ENCODE assay signal across 16 cellular contexts in the genomic region with DNA sequence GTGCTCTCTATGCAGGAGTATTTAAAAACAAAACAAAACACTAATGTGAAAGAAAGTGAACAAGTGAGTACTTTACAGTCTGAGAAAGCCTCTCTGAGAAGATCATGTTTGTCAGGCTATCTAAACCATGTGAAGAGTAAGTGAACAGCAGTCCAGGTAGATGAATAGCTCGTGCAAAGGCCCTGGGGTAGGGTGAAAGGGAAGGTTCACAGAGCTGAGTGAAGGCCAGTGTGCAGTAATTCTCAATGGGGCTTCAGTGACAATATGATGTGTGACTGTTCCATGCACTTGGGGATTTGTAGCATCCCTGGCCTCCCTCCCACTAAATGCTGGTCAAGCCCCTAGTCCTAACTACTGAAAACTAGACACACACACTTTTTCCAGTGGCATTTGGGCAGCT.
DNase-seq lines count a peak whose midpoint lies in the region; ATAC-seq, FAIRE-seq and TF ChIP-seq lines count a peak whose summit lies in the region.
"Had no signal": no experiment of that assay in that cellular context is flagged by ENCODE, and none has a peak within 500 bp of the region (broad histone marks: within the 10 kb centered on the region; RNA-seq: fewer than 3 reads in every experiment).

No MANE protein-coding gene starts in this region.

- no peak overlapping the region for H3K4me3 Mint-ChIP-seq in activated CD4-positive, alpha-beta T cell treated with anti-CD3 and anti-CD28 coated beads for 36 hours
- no peak overlapping the region for H3K4me3 Mint-ChIP-seq in CD14-positive monocyte

- peak overlapping the region; percentile 94 for H3K27ac ChIP-seq in neutrophil
- H3K27ac ChIP-seq: 22Rv1 had no signal

- peaks cover 37 to 44% of the 10 kb centered on the region in 2 experiments for H3K4me1 ChIP-seq in neutrophil (ENCODE audit: control insufficient read depth in 1 of 2, insufficient read depth in 1 of 2, low read depth in 1 of 2, low read length in 1 of 2)

- intact Hi-C loops in activated CD4-positive, alpha-beta T cell treated with anti-CD3 and anti-CD28 coated beads for 36 hours (cut with DNase I, micrococcal nuclease): no loop called here
- intact Hi-C loops in CD14-positive monocyte (cut with micrococcal nuclease): no loop called here

- H3K9me3 ChIP-seq in neutrophil: no peaks in the 10 kb centered on the region
- H3K9me3 ChIP-seq: Caco-2 had no signal

- CTCF ChIA-PET in activated CD4-positive, alpha-beta T cell treated with anti-CD3 and anti-CD28 coated beads for 36 hours (lab: Charles Lee): no interaction called here

- POLR2A ChIA-PET in activated CD4-positive, alpha-beta T cell treated with anti-CD3 and anti-CD28 coated beads for 36 hours (lab: Charles Lee): no interaction called here

- H3K36me3 ChIP-seq in bronchial epithelial cell (ENCODE audit: control insufficient read depth, insufficient read depth, low read length) (no peaks in the 10 kb centered on the region), neutrophil (no peaks in the 10 kb centered on the region)

- peak overlapping the region; percentile 74 for H3K27ac Mint-ChIP-seq in activated CD4-positive, alpha-beta T cell treated with anti-CD3 and anti-CD28 coated beads for 36 hours
- peak overlapping the region in 6 of 7 donors; percentile 81 to 97 (median 96) for H3K27ac Mint-ChIP-seq in CD14-positive monocyte

- DNase-seq in activated CD4-positive, alpha-beta T cell treated with anti-CD3 and anti-CD28 coated beads for 36 hours: no peak
- no peak for DNase-seq in activated CD4-positive, alpha-beta T cell treated with anti-CD3 and anti-CD28 coated beads, Interleukin-2, amount 50 U/mL, for 48 hours
- no peak for DNase-seq in CD14-positive monocyte (ENCODE audit: low spot score)
- DNase-seq in bronchial epithelial cell (ENCODE audit: low read depth): no peak
- DNase-seq in islet precursor cell: no peak
- no peak for DNase-seq in RCC 7860 (ENCODE audit: low spot score)
- DNase-seq: Caco-2; CD8-positive, alpha-beta memory T cell; DND-41; GDM1 had no signal

- H3K4me3 ChIP-seq in bronchial epithelial cell (ENCODE audit: low read depth, low read length) (no peak overlapping the region), neutrophil (ENCODE audit: low read depth in 1 of 2, low read length in 1 of 2) (no peak overlapping the region)

- H3K27me3 Mint-ChIP-seq in activated CD4-positive, alpha-beta T cell treated with anti-CD3 and anti-CD28 coated beads for 36 hours: no peaks in the 10 kb centered on the region
- peaks cover 0 to 6% (median 0%) of the 10 kb centered on the region in 3 donors for H3K27me3 Mint-ChIP-seq in CD14-positive monocyte (ENCODE audit: low read depth in 3 of 3)

- TF ChIP-seq CTCF in CD14-positive monocyte (IDR thresholded peaks at IDR 0.05): no peak
- TF ChIP-seq CTCF in bronchial epithelial cell (IDR thresholded peaks at IDR 0.05; ENCODE audit: insufficient read depth, low read length, severe bottlenecking): no peak
- TF ChIP-seq CTCF in neutrophil (IDR thresholded peaks at IDR 0.05): no peak

- no peak for ATAC-seq in activated CD4-positive, alpha-beta T cell treated with anti-CD3 and anti-CD28 coated beads for 36 hours
- no peak for ATAC-seq in GM21786 (IDR thresholded peaks at IDR 0.05; ENCODE audit: unreplicated experiment)

- H3K27me3 ChIP-seq in bronchial epithelial cell (ENCODE audit: control insufficient read depth, insufficient read depth, low read length): no peaks in the 10 kb centered on the region
- H3K27me3 ChIP-seq in neutrophil: no peaks in the 10 kb centered on the region

- FAIRE-seq in bronchial epithelial cell (lab: Jason Lieb, UNC) (peak; percentile 23), RCC 7860 (lab: Jason Lieb, UNC) (no peak)
- FAIRE-seq: GM12892, GM19239, H54 had no signal

- H3K9me3 Mint-ChIP-seq in activated CD4-positive, alpha-beta T cell treated with anti-CD3 and anti-CD28 coated beads for 36 hours (ENCODE audit: low read depth): peaks cover 4% of the 10 kb centered on the region
- H3K9me3 Mint-ChIP-seq in CD14-positive monocyte: peaks cover 0 to 4% (median 0%) of the 10 kb centered on the region in 7 donors
- H3K9me3 Mint-ChIP-seq: CD8-positive, alpha-beta memory T cell had no signal

- peaks cover 3% of the 10 kb centered on the region for H3K36me3 Mint-ChIP-seq in activated CD4-positive, alpha-beta T cell treated with anti-CD3 and anti-CD28 coated beads for 36 hours (ENCODE audit: low read depth)
- H3K36me3 Mint-ChIP-seq in CD14-positive monocyte: peaks cover 0 to 4% of the 10 kb centered on the region in 2 donors
- H3K36me3 Mint-ChIP-seq: CD8-positive, alpha-beta memory T cell had no signal

- peaks cover 60% of the 10 kb centered on the region for H3K4me1 Mint-ChIP-seq in activated CD4-positive, alpha-beta T cell treated with anti-CD3 and anti-CD28 coated beads for 36 hours
- H3K4me1 Mint-ChIP-seq in CD14-positive monocyte: peaks cover 45% of the 10 kb centered on the region
